8 cellular contexts compared by ENCODE assay signal in the genomic region with DNA sequence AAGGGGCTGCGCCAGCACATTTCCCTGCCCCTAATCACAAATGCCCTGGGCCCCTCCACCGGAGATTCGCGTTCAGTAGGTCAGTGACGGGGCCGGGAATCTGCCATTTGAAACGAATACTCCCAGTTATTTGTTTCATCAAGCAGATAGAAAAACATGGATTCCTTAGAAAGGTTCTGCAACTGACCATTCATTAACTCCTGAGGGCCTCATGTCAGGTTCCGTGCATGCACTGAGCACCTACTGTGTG. TPM values are rescaled to one million over a fixed set of nuclear protein-coding genes. Genes with fewer than 3 reads are reported as not detected.
DNase-seq lines count a peak whose midpoint lies in the region; ATAC-seq, FAIRE-seq and TF ChIP-seq lines count a peak whose summit lies in the region.

No MANE protein-coding gene starts in this region.

- peak overlapping the region; percentile 58 for H3K4me3 ChIP-seq in NB4 (ENCODE audit: low read depth, low read length)
- H3K4me3 ChIP-seq in esophagus squamous epithelium, result peak overlapping the region; percentile 28 to 65 (median 48)
- peak overlapping the region in 1 of 2 donors; percentile 49 for H3K4me3 ChIP-seq in small intestine (ENCODE audit: low read depth in 1 of 2, low read length in 2 of 2)

- H3K9me3 ChIP-seq in esophagus squamous epithelium (no peaks in the 10 kb centered on the region), small intestine (ENCODE audit: control insufficient read depth, low read depth) (no peaks in the 10 kb centered on the region)

- 0% methylated on average over 1 to 8 of the region's 8 CpGs for WGBS in esophagus squamous epithelium, 2 donors
- 1 to 2% (median 1%) methylated on average over 8 of the region's 8 CpGs for WGBS in small intestine, 3 donors

- TF ChIP-seq CTCF in NB4 (IDR thresholded peaks at IDR 0.05; ENCODE audit: low read depth, low read length) (no peak), esophagus squamous epithelium (IDR thresholded peaks at IDR 0.05) (no peak)

- H3K4me1 ChIP-seq in esophagus squamous epithelium (peaks cover 18 to 40% (median 26%) of the 10 kb centered on the region in 3 donors), small intestine (ENCODE audit: control insufficient read depth in 2 of 2, insufficient read depth in 1 of 2, low read depth in 1 of 2, low read length in 1 of 2) (no peaks in the 10 kb centered on the region)

- FAIRE-seq in small intestine (lab: Jason Lieb, UNC) (no peak), HTR-8/SVneo (lab: Jason Lieb, UNC) (no peak)

- TF ChIP-seq POLR2A in NB4 (IDR thresholded peaks at IDR 0.05; ENCODE audit: extremely low read depth, insufficient read length) (no peak), esophagus squamous epithelium (IDR thresholded peaks at IDR 0.05) (no peak)

- H3K27me3 ChIP-seq in esophagus squamous epithelium, result no peaks in the 10 kb centered on the region
- H3K27me3 ChIP-seq in small intestine (ENCODE audit: control insufficient read depth in 2 of 2, insufficient read depth in 2 of 2, low read length in 2 of 2), result no peaks in the 10 kb centered on the region

- intact Hi-C loops in esophagus squamous epithelium (cut with DNase I), result no loop called here

- DNase-seq in NB4 (ENCODE audit: low read depth), result no peak
- no peak for DNase-seq in esophagus squamous epithelium (lab: John Stamatoyannopoulos, UW)
- DNase-seq in small intestine, result no peak
- no peak for DNase-seq in HTR-8/SVneo (ENCODE audit: insufficient read length, low spot score)
- DNase-seq in cerebellar cortex (ENCODE audit: low spot score), result no peak
- no peak for DNase-seq in hepatic stellate cell (ENCODE audit: low spot score)

- H3K36me3 ChIP-seq in esophagus squamous epithelium (peaks cover 0 to 6% (median 0%) of the 10 kb centered on the region in 3 donors), small intestine (ENCODE audit: control insufficient read depth in 2 of 2, insufficient read depth in 2 of 2, low read length in 2 of 2) (no peaks in the 10 kb centered on the region)

- H3K27ac ChIP-seq in esophagus squamous epithelium, result peak overlapping the region; percentile 86 to 97 (median 93)
- peak overlapping the region; percentile 83 to 97 for H3K27ac ChIP-seq in small intestine (ENCODE audit: low read depth in 1 of 2, low read length in 1 of 2)

- ATAC-seq in GM19328 (IDR thresholded peaks at IDR 0.05; ENCODE audit: unreplicated experiment) (peak; percentile 3), GM19467 (IDR thresholded peaks at IDR 0.05; ENCODE audit: unreplicated experiment) (no peak)

RNA-seq across cellular contexts. Expression of a gene that starts 25.6 kb away (rescaled TPM):
- total RNA-seq in esophagus squamous epithelium, result 1,000 to 10,000 TPM; 1,012 to 1,417 (median 1,215) TPM
- 1,000 to 10,000 TPM in 2 of 3 donors, 100 to 1,000 TPM in 1; 806 to 1,948 (median 1,527) TPM for polyA plus RNA-seq in small intestine

RNA-seq across cellular contexts. Expression of a gene that starts 48.9 kb away (rescaled TPM):
- total RNA-seq in esophagus squamous epithelium, result 10 to 100 TPM in 3 of 4 donors, 1 to 10 TPM in 1; 9.5 to 16.2 (median 14.0) TPM
- polyA plus RNA-seq in small intestine, result 10 to 100 TPM in 1 of 3 donors, 1 to 10 TPM in 2; 6.3 to 13.1 (median 8.6) TPM

RNA-seq across cellular contexts. Expression of a gene that starts 53.4 kb away (rescaled TPM):
- 10 to 100 TPM in 3 of 4 donors, 1 to 10 TPM in 1; 9.7 to 23.4 (median 14.9) TPM for total RNA-seq in esophagus squamous epithelium
- 10 to 100 TPM in 1 of 3 donors, 1 to 10 TPM in 2; 7.0 to 28.4 (median 9.6) TPM for polyA plus RNA-seq in small intestine
